8 cellular contexts compared by ENCODE assay signal in genomic region chr17:39636587-39636926, GRCh38. TPM values are rescaled to one million over a fixed set of nuclear protein-coding genes. Genes with fewer than 3 reads are reported as not detected.
A peak's percentile ranks its signal among the peaks of the same experiment; 100 is the strongest.
DNase-seq lines count a peak whose midpoint lies in the region; ATAC-seq and TF ChIP-seq lines count a peak whose summit lies in the region.

No MANE protein-coding gene starts in this region.

- no peaks in the 10 kb centered on the region for H3K27me3 ChIP-seq in right lobe of liver
- no peaks in the 10 kb centered on the region for H3K27me3 ChIP-seq in upper lobe of left lung

- H3K27ac Mint-ChIP-seq in activated naive CD8-positive, alpha-beta T cell treated with anti-CD3 and anti-CD28 coated beads, Interleukin-2, amount 50 U/mL, for 24 hours, result peak overlapping the region; percentile 85

- intact Hi-C loops in right lobe of liver (cut with DNase I), result loop anchor here in 1 of 2 donors (10.0 kb wide), 1 partner anchor 108 kb away; no protein-coding TSS in a partner anchor

- TF ChIP-seq POLR2A in right lobe of liver (IDR thresholded peaks at IDR 0.05) (no peak), upper lobe of left lung (IDR thresholded peaks at IDR 0.05) (peak in 1 of 4 donors; percentile 11)

- ATAC-seq in HG02885 (IDR thresholded peaks at IDR 0.05; ENCODE audit: poor library complexity, unreplicated experiment), result peak; percentile 8
- ATAC-seq in activated naive CD8-positive, alpha-beta T cell treated with anti-CD3 and anti-CD28 coated beads, Interleukin-2, amount 50 U/mL, for 24 hours, result peak; percentile 6
- ATAC-seq in right lobe of liver, result peak in 1 of 4 donors; percentile 4
- ATAC-seq in upper lobe of left lung (ENCODE audit: low FRiP score in 2 of 2), result peak in 1 of 2 donors; percentile 2
- no peak for ATAC-seq in GM21526 (IDR thresholded peaks at IDR 0.05; ENCODE audit: low FRiP score, unreplicated experiment)

- H3K4me1 Mint-ChIP-seq in activated naive CD8-positive, alpha-beta T cell treated with anti-CD3 and anti-CD28 coated beads, Interleukin-2, amount 50 U/mL, for 24 hours, result peaks cover 44% of the 10 kb centered on the region

- H3K27ac ChIP-seq in right lobe of liver (peak overlapping the region; percentile 82 to 90 (median 85)), upper lobe of left lung (peak overlapping the region; percentile 86 to 95 (median 90))

- H3K27me3 Mint-ChIP-seq in activated naive CD8-positive, alpha-beta T cell treated with anti-CD3 and anti-CD28 coated beads, Interleukin-2, amount 50 U/mL, for 24 hours, result peaks cover 5% of the 10 kb centered on the region

- H3K36me3 ChIP-seq in right lobe of liver, result no peaks in the 10 kb centered on the region
- no peaks in the 10 kb centered on the region for H3K36me3 ChIP-seq in upper lobe of left lung

- H3K9me3 Mint-ChIP-seq in activated naive CD8-positive, alpha-beta T cell treated with anti-CD3 and anti-CD28 coated beads, Interleukin-2, amount 50 U/mL, for 24 hours, result no peaks in the 10 kb centered on the region

- peak overlapping the region; percentile 90; the same call in 1 of the 2 replicates for H3K4me3 ChIP-seq in GM08714 (ENCODE audit: low read length)
- H3K4me3 ChIP-seq in right lobe of liver, result peak overlapping the region; percentile 89 to 95 (median 94)
- H3K4me3 ChIP-seq in upper lobe of left lung, result peak overlapping the region; percentile 8 to 80 (median 73)

- TF ChIP-seq CTCF in right lobe of liver (IDR thresholded peaks at IDR 0.05) (no peak), upper lobe of left lung (IDR thresholded peaks at IDR 0.05) (no peak)

- DNase-seq in activated naive CD8-positive, alpha-beta T cell treated with anti-CD3 and anti-CD28 coated beads, Interleukin-2, amount 50 U/mL, for 24 hours, result no peak
- DNase-seq in right lobe of liver, result no peak
- DNase-seq in upper lobe of left lung, result no peak
- DNase-seq in iPS-NIHi11 (ENCODE audit: low spot score), result no peak
- DNase-seq in activated CD8-positive, alpha-beta memory T cell treated with anti-CD3 and anti-CD28 coated beads for 24 hours, result no peak

- no peak for TF ChIP-seq EP300 in upper lobe of left lung (IDR thresholded peaks at IDR 0.05)

- H3K4me1 ChIP-seq in right lobe of liver (peaks cover 0 to 17% (median 7%) of the 10 kb centered on the region in 4 donors), upper lobe of left lung (peaks cover 50 to 67% (median 62%) of the 10 kb centered on the region in 4 donors)

- H3K4me3 Mint-ChIP-seq in activated naive CD8-positive, alpha-beta T cell treated with anti-CD3 and anti-CD28 coated beads, Interleukin-2, amount 50 U/mL, for 24 hours, result peak overlapping the region; percentile 91

- peaks cover 2% of the 10 kb centered on the region for H3K36me3 Mint-ChIP-seq in activated naive CD8-positive, alpha-beta T cell treated with anti-CD3 and anti-CD28 coated beads, Interleukin-2, amount 50 U/mL, for 24 hours (ENCODE audit: low read depth)

- no peaks in the 10 kb centered on the region for H3K9me3 ChIP-seq in right lobe of liver
- H3K9me3 ChIP-seq in upper lobe of left lung, result no peaks in the 10 kb centered on the region

- 25% methylated on average over 5 of the region's 6 CpGs for WGBS in right lobe of liver (ENCODE audit: insufficient coverage, low coverage, low lambda C conversion rate, missing lambda C conversion rate)
- WGBS in upper lobe of left lung, 2 donors, result 24 to 26% methylated on average over 4 to 6 of the region's 6 CpGs

RNA-seq across cellular contexts. Expression of gene STARD3, which starts 0.4 kb away (rescaled TPM):
- total RNA-seq in right lobe of liver (10 to 100 TPM; 24.3 to 49.8 (median 28.0) TPM), upper lobe of left lung (100 to 1,000 TPM in 2 of 6 donors, 10 to 100 TPM in 4; 27.5 to 315 (median 84.1) TPM)

RNA-seq across cellular contexts. Expression of gene PPP1R1B, which starts 9.8 kb away (rescaled TPM):
- total RNA-seq in right lobe of liver (under 1 TPM in 1 of 6 experiments, not detected in 5; 0.46 TPM), upper lobe of left lung (10 to 100 TPM; 10.9 to 22.4 (median 13.8) TPM)

RNA-seq across cellular contexts. Expression of gene TCAP, which starts 28.6 kb away (rescaled TPM):
- total RNA-seq in right lobe of liver, result 1 to 10 TPM in 4 of 6 experiments, under 1 TPM in 2; 0.49 to 4.3 (median 1.1) TPM
- total RNA-seq in upper lobe of left lung, result 1 to 10 TPM in 5 of 6 donors, under 1 TPM in 1; 0.39 to 4.2 (median 2.5) TPM

RNA-seq across cellular contexts. Expression of gene NEUROD2, which starts 28.8 kb away (rescaled TPM):
- not detected for total RNA-seq in right lobe of liver
- not detected for total RNA-seq in upper lobe of left lung

RNA-seq across cellular contexts. Expression of gene PNMT, which starts 31.7 kb away (rescaled TPM):
- total RNA-seq in right lobe of liver, result under 1 TPM in 2 of 6 experiments, not detected in 4; 0.37 TPM
- total RNA-seq in upper lobe of left lung, result 10 to 100 TPM in 3 of 6 donors, 1 to 10 TPM in 3; 3.1 to 21.3 (median 7.0) TPM

Comparison
In these comparisons a context has a peak if more than half of its experiments do, and no peak if none do; other contexts are left out.
1. RNA of gene PPP1R1B, which starts 9.8 kb away (total RNA-seq): 10.9 to 22.4 TPM in upper lobe of left lung; 0.46 TPM in right lobe of liver; every median in the first group is over 4 times any median in the second.
2. Peak in every context shown above with its lines, with median percentiles within 50 percentile points of each other: H3K4me3 ChIP-seq.